In genomic region chr7:26675143-26675887, GRCh38 we compare ENCODE assay signal across 1 cellular context.
TF ChIP-seq lines count a peak whose summit lies in the region.

No MANE protein-coding gene starts in this region.

TF ChIP-seq in GM23338, 12 proteins besides CTCF, POLR2A, EP300 and RAD21 (continued from another document):
- TF ChIP-seq, protein P1, sequence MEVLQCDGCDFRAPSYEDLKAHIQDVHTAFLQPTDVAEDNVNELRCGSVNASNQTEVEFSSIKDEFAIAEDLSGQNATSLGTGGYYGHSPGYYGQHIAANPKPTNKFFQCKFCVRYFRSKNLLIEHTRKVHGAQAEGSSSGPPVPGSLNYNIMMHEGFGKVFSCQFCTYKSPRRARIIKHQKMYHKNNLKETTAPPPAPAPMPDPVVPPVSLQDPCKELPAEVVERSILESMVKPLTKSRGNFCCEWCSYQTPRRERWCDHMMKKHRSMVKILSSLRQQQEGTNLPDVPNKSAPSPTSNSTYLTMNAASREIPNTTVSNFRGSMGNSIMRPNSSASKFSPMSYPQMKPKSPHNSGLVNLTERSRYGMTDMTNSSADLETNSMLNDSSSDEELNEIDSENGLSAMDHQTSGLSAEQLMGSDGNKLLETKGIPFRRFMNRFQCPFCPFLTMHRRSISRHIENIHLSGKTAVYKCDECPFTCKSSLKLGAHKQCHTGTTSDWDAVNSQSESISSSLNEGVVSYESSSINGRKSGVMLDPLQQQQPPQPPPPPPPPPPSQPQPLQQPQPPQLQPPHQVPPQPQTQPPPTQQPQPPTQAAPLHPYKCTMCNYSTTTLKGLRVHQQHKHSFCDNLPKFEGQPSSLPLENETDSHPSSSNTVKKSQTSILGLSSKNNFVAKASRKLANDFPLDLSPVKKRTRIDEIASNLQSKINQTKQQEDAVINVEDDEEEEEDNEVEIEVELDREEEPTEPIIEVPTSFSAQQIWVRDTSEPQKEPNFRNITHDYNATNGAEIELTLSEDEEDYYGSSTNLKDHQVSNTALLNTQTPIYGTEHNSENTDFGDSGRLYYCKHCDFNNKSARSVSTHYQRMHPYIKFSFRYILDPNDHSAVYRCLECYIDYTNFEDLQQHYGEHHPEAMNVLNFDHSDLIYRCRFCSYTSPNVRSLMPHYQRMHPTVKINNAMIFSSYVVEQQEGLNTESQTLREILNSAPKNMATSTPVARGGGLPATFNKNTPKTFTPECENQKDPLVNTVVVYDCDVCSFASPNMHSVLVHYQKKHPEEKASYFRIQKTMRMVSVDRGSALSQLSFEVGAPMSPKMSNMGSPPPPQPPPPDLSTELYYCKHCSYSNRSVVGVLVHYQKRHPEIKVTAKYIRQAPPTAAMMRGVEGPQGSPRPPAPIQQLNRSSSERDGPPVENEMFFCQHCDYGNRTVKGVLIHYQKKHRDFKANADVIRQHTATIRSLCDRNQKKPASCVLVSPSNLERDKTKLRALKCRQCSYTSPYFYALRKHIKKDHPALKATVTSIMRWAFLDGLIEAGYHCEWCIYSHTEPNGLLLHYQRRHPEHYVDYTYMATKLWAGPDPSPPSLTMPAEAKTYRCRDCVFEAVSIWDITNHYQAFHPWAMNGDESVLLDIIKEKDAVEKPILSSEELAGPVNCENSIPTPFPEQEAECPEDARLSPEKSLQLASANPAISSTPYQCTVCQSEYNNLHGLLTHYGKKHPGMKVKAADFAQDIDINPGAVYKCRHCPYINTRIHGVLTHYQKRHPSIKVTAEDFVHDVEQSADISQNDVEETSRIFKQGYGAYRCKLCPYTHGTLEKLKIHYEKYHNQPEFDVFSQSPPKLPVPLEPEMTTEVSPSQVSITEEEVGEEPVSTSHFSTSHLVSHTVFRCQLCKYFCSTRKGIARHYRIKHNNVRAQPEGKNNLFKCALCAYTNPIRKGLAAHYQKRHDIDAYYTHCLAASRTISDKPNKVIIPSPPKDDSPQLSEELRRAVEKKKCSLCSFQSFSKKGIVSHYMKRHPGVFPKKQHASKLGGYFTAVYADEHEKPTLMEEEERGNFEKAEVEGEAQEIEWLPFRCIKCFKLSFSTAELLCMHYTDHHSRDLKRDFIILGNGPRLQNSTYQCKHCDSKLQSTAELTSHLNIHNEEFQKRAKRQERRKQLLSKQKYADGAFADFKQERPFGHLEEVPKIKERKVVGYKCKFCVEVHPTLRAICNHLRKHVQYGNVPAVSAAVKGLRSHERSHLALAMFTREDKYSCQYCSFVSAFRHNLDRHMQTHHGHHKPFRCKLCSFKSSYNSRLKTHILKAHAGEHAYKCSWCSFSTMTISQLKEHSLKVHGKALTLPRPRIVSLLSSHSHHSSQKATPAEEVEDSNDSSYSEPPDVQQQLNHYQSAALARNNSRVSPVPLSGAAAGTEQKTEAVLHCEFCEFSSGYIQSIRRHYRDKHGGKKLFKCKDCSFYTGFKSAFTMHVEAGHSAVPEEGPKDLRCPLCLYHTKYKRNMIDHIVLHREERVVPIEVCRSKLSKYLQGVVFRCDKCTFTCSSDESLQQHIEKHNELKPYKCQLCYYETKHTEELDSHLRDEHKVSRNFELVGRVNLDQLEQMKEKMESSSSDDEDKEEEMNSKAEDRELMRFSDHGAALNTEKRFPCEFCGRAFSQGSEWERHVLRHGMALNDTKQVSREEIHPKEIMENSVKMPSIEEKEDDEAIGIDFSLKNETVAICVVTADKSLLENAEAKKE (CRISPR knock-in tag; IDR thresholded peaks at IDR 0.05): no peak
